8 cellular contexts compared by ENCODE assay signal in genomic region chr14:76956253-76957090, GRCh38.
DNase-seq lines count a peak whose midpoint lies in the region; FAIRE-seq and TF ChIP-seq lines count a peak whose summit lies in the region.

No MANE protein-coding gene starts in this region.

- H3F3A ChIP-seq in SK-N-SH (replicated peaks; ENCODE audit: insufficient read depth): peaks cover 70% of the 10 kb centered on the region

- H3K79me2 ChIP-seq in SK-N-SH (ENCODE audit: insufficient read depth) (peaks cover 21% of the 10 kb centered on the region), osteoblast (ENCODE audit: insufficient read depth, low read length) (no peaks in the 10 kb centered on the region)

- H3K4me3 ChIP-seq in SK-N-SH (ENCODE audit: low read depth in 2 of 2, low read length in 1 of 2): peak overlapping the region; percentile 25 to 38; a peak in 3 of 4 replicates
- H3K4me3 ChIP-seq in osteoblast (ENCODE audit: insufficient read depth, low read length): peak overlapping the region; percentile 64

- H3K27me3 ChIP-seq in SK-N-SH (ENCODE audit: insufficient read depth): no peaks in the 10 kb centered on the region
- H3K27me3 ChIP-seq in osteoblast (ENCODE audit: insufficient read depth, low read length): no peaks in the 10 kb centered on the region

- H3K27ac Mint-ChIP-seq in activated naive CD4-positive, alpha-beta T cell treated with anti-CD3 and anti-CD28 coated beads, Interleukin-2, amount 50 U/mL, for 24 hours: peak overlapping the region; percentile 97

- FAIRE-seq in H54 (lab: Jason Lieb, UNC): peak; percentile 62

- TF ChIP-seq EP300 in SK-N-SH (IDR thresholded peaks at IDR 0.05; ENCODE audit: borderline replicate concordance in 1 of 2, low read depth in 1 of 2, low read length in 1 of 2): peak; percentile 82 to 93; a peak in 3 of 4 replicates

- POLR2A ChIA-PET in SK-N-SH (lab: Yijun Ruan, JAX): interaction anchor here (0.6 to 5.1 kb wide), 7 partner anchors 9 to 88 kb away, joined by 3 to 36 read pairs (median 4); partner anchors contain the start of gene IRF2BPL

- peak overlapping the region; percentile 86 for H3K4me3 Mint-ChIP-seq in activated naive CD4-positive, alpha-beta T cell treated with anti-CD3 and anti-CD28 coated beads, Interleukin-2, amount 50 U/mL, for 24 hours

- no peaks in the 10 kb centered on the region for H3K9me2 ChIP-seq in SK-N-SH

- no peaks in the 10 kb centered on the region for H3K9me3 ChIP-seq in SK-N-SH
- H3K9me3 ChIP-seq in osteoblast (ENCODE audit: low read depth, low read length): no peaks in the 10 kb centered on the region

- H3K27ac ChIP-seq in SK-N-SH (ENCODE audit: low read depth in 2 of 2, low read length in 1 of 2): peak overlapping the region; percentile 98 to 99
- peak overlapping the region; percentile 92 for H3K27ac ChIP-seq in osteoblast (ENCODE audit: low read depth, low read length)
- peak overlapping the region; percentile 78 for H3K27ac ChIP-seq in temporal lobe (ENCODE audit: low read depth, low read length)

- peaks cover 68 to 71% of the 10 kb centered on the region in 2 experiments for H3K4me1 ChIP-seq in SK-N-SH (ENCODE audit: control insufficient read depth in 1 of 2, insufficient read depth in 2 of 2, low read depth in 1 of 2, low read length in 1 of 2)
- H3K4me1 ChIP-seq in osteoblast (ENCODE audit: insufficient read depth, low read length): peaks cover 52% of the 10 kb centered on the region

- no peaks in the 10 kb centered on the region for H4K20me1 ChIP-seq in SK-N-SH (ENCODE audit: insufficient read depth)
- no peaks in the 10 kb centered on the region for H4K20me1 ChIP-seq in osteoblast (ENCODE audit: insufficient read depth, low read length)

- peak overlapping the region; percentile 86 for H3K4me2 ChIP-seq in SK-N-SH
- peak overlapping the region; percentile 87 for H3K4me2 ChIP-seq in osteoblast (ENCODE audit: insufficient read depth, low read length)

- DNase-seq in DMS79 (lab: John Stamatoyannopoulos, UW) (peak; percentile 99), H54 (ENCODE audit: insufficient read length, low spot score) (peak; percentile 56), NCI-H1092 treated with DMSO at 0.1 percent for 48 hours (lab: John Stamatoyannopoulos, UW) (peak; percentile 93), SK-N-SH (peak; percentile 91), glomerular visceral epithelial cell (ENCODE audit: extremely low spot score) (peak; percentile 95), osteoblast (ENCODE audit: insufficient read length, low spot score, missing footprints) (peak; percentile 95)

- no peaks in the 10 kb centered on the region for H3K9me3 Mint-ChIP-seq in activated naive CD4-positive, alpha-beta T cell treated with anti-CD3 and anti-CD28 coated beads, Interleukin-2, amount 50 U/mL, for 24 hours

- TF ChIP-seq CTCF in SK-N-SH (IDR thresholded peaks at IDR 0.05) (0 out of 2 replicates have a peak, but pooled peaks have one; percentile 8), osteoblast (IDR thresholded peaks at IDR 0.05; ENCODE audit: extremely low read depth, low read depth, low read length) (no peak)

- H2AFZ ChIP-seq in SK-N-SH (ENCODE audit: low read depth) (no peak overlapping the region), osteoblast (ENCODE audit: low read length) (peak overlapping the region; percentile 82)

- H3K36me3 ChIP-seq in SK-N-SH (replicated peaks in 1 of 2; ENCODE audit: control insufficient read depth in 1 of 2, insufficient read depth in 2 of 2, low read length in 1 of 2) (no peaks in the 10 kb centered on the region), osteoblast (ENCODE audit: insufficient read depth, low read length) (no peaks in the 10 kb centered on the region)

- no peaks in the 10 kb centered on the region for H3K36me3 Mint-ChIP-seq in activated naive CD4-positive, alpha-beta T cell treated with anti-CD3 and anti-CD28 coated beads, Interleukin-2, amount 50 U/mL, for 24 hours

- TF ChIP-seq POLR2A in H54 (IDR thresholded peaks at IDR 0.05; ENCODE audit: low read depth, low read length): no peak; the same call in 1 of the 2 replicates

- TF ChIP-seq RAD21 in SK-N-SH (IDR thresholded peaks at IDR 0.05; ENCODE audit: low read length): 0 out of 2 replicates have a peak, but pooled peaks have one; percentile 9

- peak overlapping the region; percentile 90 for H3K9ac ChIP-seq in SK-N-SH

- peaks cover 74% of the 10 kb centered on the region for H3K4me1 Mint-ChIP-seq in activated naive CD4-positive, alpha-beta T cell treated with anti-CD3 and anti-CD28 coated beads, Interleukin-2, amount 50 U/mL, for 24 hours

- 0% methylated on average over 8 of the region's 51 CpGs for WGBS in SK-N-SH (ENCODE audit: low lambda C conversion rate)

- no peaks in the 10 kb centered on the region for H3K27me3 Mint-ChIP-seq in activated naive CD4-positive, alpha-beta T cell treated with anti-CD3 and anti-CD28 coated beads, Interleukin-2, amount 50 U/mL, for 24 hours

- CTCF ChIA-PET in SK-N-SH (lab: Yijun Ruan, JAX): interaction anchor here (0.9 to 6.1 kb wide), 12 partner anchors 9 to 112 kb away, joined by 3 to 45 read pairs (median 5); no protein-coding TSS in a partner anchor

TF ChIP-seq in SK-N-SH, 30 proteins besides CTCF, POLR2A, EP300 and RAD21 (continues in another document):
- TF ChIP-seq ZBTB33 (IDR thresholded peaks at IDR 0.05; ENCODE audit: borderline replicate concordance, low read depth) (peak; percentile 59), NFIC (IDR thresholded peaks at IDR 0.05; ENCODE audit: borderline replicate concordance) (peak; percentile 84), SMC3 (IDR thresholded peaks at IDR 0.05; ENCODE audit: low read depth, low read length) (peak; percentile 9; the same call in 1 of the 2 replicates), USF1 (IDR thresholded peaks at IDR 0.05; ENCODE audit: borderline replicate concordance, low read depth) (no peak), RCOR1 (IDR thresholded peaks at IDR 0.05; ENCODE audit: low read length) (peak; percentile 49), RFX5 (IDR thresholded peaks at IDR 0.05; ENCODE audit: low read length) (no peak), IRF3 (IDR thresholded peaks at IDR 0.05; ENCODE audit: low read depth, low read length) (no peak), FOXJ3 (CRISPR knock-in tag; IDR thresholded peaks at IDR 0.05) (0 out of 2 replicates have a peak, but pooled peaks have one; percentile 53), REST (IDR thresholded peaks at IDR 0.05; ENCODE audit: low read depth, low read length) (peak; percentile 64; the same call in 1 of the 2 replicates), JUND (IDR thresholded peaks at IDR 0.05) (peak; percentile 59), CHD2 (IDR thresholded peaks at IDR 0.05; ENCODE audit: low read length, partially characterized antibody) (peak; percentile 72)

Comparison
In these comparisons a context has a peak if more than half of its experiments do, and no peak if none do; other contexts are left out.
1. Peak in every context shown above with its lines: DNase-seq, H3K4me3 ChIP-seq and H3K27ac ChIP-seq.